In genomic region chr7:154640266-154640865, GRCh38 we compare ENCODE assay signal across 13 cellular contexts.
DNase-seq lines count a peak whose midpoint lies in the region; ATAC-seq, FAIRE-seq and TF ChIP-seq lines count a peak whose summit lies in the region.
"Had no signal": no experiment of that assay in that cellular context is flagged by ENCODE, and none has a peak within 500 bp of the region (broad histone marks: within the 10 kb centered on the region; RNA-seq: fewer than 3 reads in every experiment).

No MANE protein-coding gene starts in this region.

- peak overlapping the region in 2 of 5 experiments; percentile 69 to 71 for H3K27ac Mint-ChIP-seq in brain

- DNase-seq in NCI-H1092 (lab: John Stamatoyannopoulos, UW) (peak; percentile 42), nucleus accumbens (lab: John Stamatoyannopoulos, UW) (peak in 32 of 56 donors; percentile 2 to 65 (median 24)), NCI-H2196 (lab: John Stamatoyannopoulos, UW; ENCODE audit: unreplicated experiment) (no peak), RCC 7860 (ENCODE audit: low spot score) (no peak)
- DNase-seq in stimulated activated CD4-positive, alpha-beta T cell treated with anti-CD3 and anti-CD28 coated beads, Interleukin-1b, Interleukin-23, amount 100 ng/mL, for 48 hours: no peak
- DNase-seq: gastrocnemius medialis; left lung; NK-92 treated with Interleukin-12 subunit alpha and Interleukin-12 subunit beta, amount 100 ng/mL, for 24 hours; ovary; stimulated activated CD4-positive, alpha-beta T cell treated with anti-CD3 and anti-CD28 coated beads, Interleukin-4, amount 100 ng/mL, for 4 hours had no signal

- no peaks in the 10 kb centered on the region for H3K4me1 ChIP-seq in gastroesophageal sphincter
- H3K4me1 ChIP-seq: gastrocnemius medialis, left lung had no signal

- H3K27me3 Mint-ChIP-seq in brain: peaks cover 5% of the 10 kb centered on the region

- no peaks in the 10 kb centered on the region for H3K36me3 ChIP-seq in gastroesophageal sphincter
- H3K36me3 ChIP-seq: gastrocnemius medialis, left lung, ovary had no signal

- no peak for ATAC-seq in gastroesophageal sphincter
- ATAC-seq: gastrocnemius medialis, left lung had no signal

- 47 to 66% methylated on average over 9 to 10 of the region's 10 CpGs for WGBS in gastroesophageal sphincter (ENCODE audit: low coverage in 1 of 2), 2 donors

- peaks cover 4% of the 10 kb centered on the region for H3K36me3 Mint-ChIP-seq in brain

- TF ChIP-seq CTCF in GM12872 (IDR thresholded peaks at IDR 0.05; ENCODE audit: insufficient read depth, low read depth, low read length): 0 out of 3 replicates have a peak, but pooled peaks have one; percentile 24
- TF ChIP-seq CTCF in brain (conservative IDR thresholded peaks at IDR 0.05): peak; percentile 51 to 67
- no peak for TF ChIP-seq CTCF in gastroesophageal sphincter (IDR thresholded peaks at IDR 0.05)

- no peak overlapping the region for H3K4me3 Mint-ChIP-seq in brain

- no peak for FAIRE-seq in RCC 7860 (lab: Jason Lieb, UNC)

- H3K27ac ChIP-seq in gastroesophageal sphincter: no peak overlapping the region
- H3K27ac ChIP-seq: gastrocnemius medialis, left lung, ovary had no signal

- peaks cover 0 to 11% (median 0%) of the 10 kb centered on the region in 3 donors for H3K9me3 ChIP-seq in gastroesophageal sphincter
- H3K9me3 ChIP-seq: gastrocnemius medialis had no signal

- no peak for TF ChIP-seq POLR2A in gastroesophageal sphincter (IDR thresholded peaks at IDR 0.05)

- peaks cover 8% of the 10 kb centered on the region for H3K4me1 Mint-ChIP-seq in brain

- peaks cover 3 to 11% (median 6%) of the 10 kb centered on the region in 5 experiments for H3K9me3 Mint-ChIP-seq in brain

- H3K4me3 ChIP-seq in gastroesophageal sphincter: no peak overlapping the region
- H3K4me3 ChIP-seq: gastrocnemius medialis, left lung, ovary had no signal

- H3K27me3 ChIP-seq in gastroesophageal sphincter: no peaks in the 10 kb centered on the region
- H3K27me3 ChIP-seq: gastrocnemius medialis, left lung, ovary had no signal

- TF ChIP-seq EP300 in gastroesophageal sphincter (IDR thresholded peaks at IDR 0.05): no peak

Comparison
In these comparisons a context has a peak if more than half of its experiments do, and no peak if none do; other contexts are left out.
1. CTCF ChIP-seq: peak in GM12872 (single experiment) and brain (2 of 2); none in gastroesophageal sphincter (0 of 4).
2. DNase-seq: peak in NCI-H1092 (single experiment) and nucleus accumbens (32 of 56); none in stimulated activated CD4-positive, alpha-beta T cell treated with anti-CD3 and anti-CD28 coated beads, Interleukin-1b, Interleukin-23, amount 100 ng/mL, for 48 hours (single experiment), NCI-H2196 (single experiment) and RCC 7860 (single experiment).